Comparison of ENCODE assay signal across 8 cellular contexts in the genomic region with DNA sequence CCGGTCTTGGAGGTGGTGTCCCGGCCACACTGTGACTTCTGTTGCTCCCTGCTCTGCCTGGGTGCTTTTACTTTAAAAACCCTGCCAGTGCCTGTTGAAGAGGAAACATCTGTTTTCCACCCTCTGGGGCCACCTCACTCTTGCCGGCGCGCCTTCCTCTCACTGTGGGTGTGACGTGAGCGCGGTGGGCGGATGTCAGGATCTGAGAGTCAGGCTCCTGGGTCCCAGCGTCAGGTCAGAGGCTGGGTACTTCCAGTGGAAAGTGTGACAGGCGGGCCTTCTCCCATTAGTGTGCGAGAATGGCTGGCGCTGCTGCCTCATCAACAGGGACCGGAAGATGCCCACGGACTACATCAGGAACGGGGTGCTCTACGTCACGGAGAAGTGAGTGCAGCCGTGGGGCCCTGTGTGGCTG. TPM values are rescaled to one million over a fixed set of nuclear protein-coding genes. Genes with fewer than 3 reads are reported as not detected.
DNase-seq lines count a peak whose midpoint lies in the region; TF ChIP-seq lines count a peak whose summit lies in the region.

No MANE protein-coding gene starts in this region.

- no peak overlapping the region for H4K8ac ChIP-seq in mesenchymal stem cell (ENCODE audit: low read length)

- H3K4ac ChIP-seq in mesenchymal stem cell (ENCODE audit: low read depth in 1 of 2, low read length in 2 of 2): no peak overlapping the region

- no peak overlapping the region for H3K23ac ChIP-seq in mesenchymal stem cell (ENCODE audit: low read length in 2 of 2)

- H3K36me3 ChIP-seq in tibial artery: peaks cover 0 to 68% (median 0%) of the 10 kb centered on the region in 3 donors
- H3K36me3 ChIP-seq in mesenchymal stem cell (ENCODE audit: control insufficient read depth in 1 of 2, insufficient read depth in 2 of 2, low read depth in 1 of 2, low read length in 2 of 2): peaks cover 25 to 77% of the 10 kb centered on the region in 2 experiments

- no peak overlapping the region for H3K18ac ChIP-seq in mesenchymal stem cell (ENCODE audit: low read depth in 1 of 2, low read length in 2 of 2)

- peaks cover 5% of the 10 kb centered on the region for H3K36me3 Mint-ChIP-seq in T-helper 1 cell treated with Interleukin-12 subunit alpha and Interleukin-12 subunit beta and Interleukin-4 antibody, amounts not matched to agents 30 μg/mL and 1 μg/mL, for 36 hours (ENCODE audit: low read depth)
- no peaks in the 10 kb centered on the region for H3K36me3 Mint-ChIP-seq in activated naive CD4-positive, alpha-beta T cell treated with anti-CD3 and anti-CD28 coated beads, Interleukin-2, amount 50 U/mL, for 24 hours

- H2AK5ac ChIP-seq in mesenchymal stem cell (ENCODE audit: low read length, severe bottlenecking): no peak overlapping the region

- H3K27me3 Mint-ChIP-seq in T-helper 1 cell treated with Interleukin-12 subunit alpha and Interleukin-12 subunit beta and Interleukin-4 antibody, amounts not matched to agents 30 μg/mL and 1 μg/mL, for 36 hours (ENCODE audit: low read depth): no peaks in the 10 kb centered on the region
- H3K27me3 Mint-ChIP-seq in activated naive CD4-positive, alpha-beta T cell treated with anti-CD3 and anti-CD28 coated beads, Interleukin-2, amount 50 U/mL, for 24 hours: no peaks in the 10 kb centered on the region

- no peak overlapping the region for H2BK120ac ChIP-seq in mesenchymal stem cell (ENCODE audit: low read depth, low read length)

- H3K79me1 ChIP-seq in mesenchymal stem cell (replicated peaks; ENCODE audit: low read length, poor library complexity, severe bottlenecking): peaks cover 5% of the 10 kb centered on the region

- no peaks in the 10 kb centered on the region for H3K27me3 ChIP-seq in tibial artery
- no peaks in the 10 kb centered on the region for H3K27me3 ChIP-seq in mesenchymal stem cell (ENCODE audit: control insufficient read depth in 1 of 2, insufficient read depth in 1 of 2, low read length in 2 of 2)

- H3K4me2 ChIP-seq in mesenchymal stem cell (ENCODE audit: low read length, poor library complexity, severe bottlenecking): no peak overlapping the region

- peak overlapping the region; percentile 83 for H3K4me3 Mint-ChIP-seq in T-helper 1 cell treated with Interleukin-12 subunit alpha and Interleukin-12 subunit beta and Interleukin-4 antibody, amounts not matched to agents 30 μg/mL and 1 μg/mL, for 36 hours
- peak overlapping the region; percentile 89 for H3K4me3 Mint-ChIP-seq in activated naive CD4-positive, alpha-beta T cell treated with anti-CD3 and anti-CD28 coated beads, Interleukin-2, amount 50 U/mL, for 24 hours

- intact Hi-C loops in posterior vena cava (cut with DNase I) (no loop called here), tibial artery (cut with DNase I; ENCODE audit: low total_unique reads) (no loop called here)

- no peak overlapping the region for H3K14ac ChIP-seq in mesenchymal stem cell (ENCODE audit: low read length in 2 of 2)

- no peak overlapping the region for H3K27ac ChIP-seq in tibial artery
- H3K27ac ChIP-seq in mesenchymal stem cell (ENCODE audit: low read length, poor library complexity, severe bottlenecking): no peak overlapping the region

- WGBS in mesenchymal stem cell: 90% methylated on average over 19 of the region's 19 CpGs

- no peaks in the 10 kb centered on the region for H3K9me3 Mint-ChIP-seq in T-helper 1 cell treated with Interleukin-12 subunit alpha and Interleukin-12 subunit beta and Interleukin-4 antibody, amounts not matched to agents 30 μg/mL and 1 μg/mL, for 36 hours
- H3K9me3 Mint-ChIP-seq in activated naive CD4-positive, alpha-beta T cell treated with anti-CD3 and anti-CD28 coated beads, Interleukin-2, amount 50 U/mL, for 24 hours: no peaks in the 10 kb centered on the region

- no peak overlapping the region for H3K9ac ChIP-seq in mesenchymal stem cell (ENCODE audit: low read length)

- DNase-seq in posterior vena cava (ENCODE audit: low spot score) (peak; percentile 92), tibial artery (peak; percentile 59 to 78), kidney glomerular epithelial cell (lab: John Stamatoyannopoulos, UW) (no peak), iPS-NIHi7 (ENCODE audit: extremely low spot score) (no peak), mesenchymal stem cell (no peak), SHP77 (lab: John Stamatoyannopoulos, UW) (no peak)

- H3K4me3 ChIP-seq in tibial artery: no peak overlapping the region
- H3K4me3 ChIP-seq in mesenchymal stem cell (ENCODE audit: insufficient read depth in 1 of 2, low read depth in 1 of 2, low read length in 2 of 2): no peak overlapping the region

- H2AFZ ChIP-seq in mesenchymal stem cell (ENCODE audit: low read depth, low read length): no peak overlapping the region

- no peaks in the 10 kb centered on the region for H3K9me3 ChIP-seq in tibial artery
- H3K9me3 ChIP-seq in mesenchymal stem cell (ENCODE audit: control insufficient read depth, low read length): no peaks in the 10 kb centered on the region

- H4K91ac ChIP-seq in mesenchymal stem cell (ENCODE audit: low read length): no peak overlapping the region

- no peak overlapping the region for H2BK15ac ChIP-seq in mesenchymal stem cell (ENCODE audit: low read depth, poor library complexity, severe bottlenecking)

- peak overlapping the region; percentile 93 for H3K27ac Mint-ChIP-seq in T-helper 1 cell treated with Interleukin-12 subunit alpha and Interleukin-12 subunit beta and Interleukin-4 antibody, amounts not matched to agents 30 μg/mL and 1 μg/mL, for 36 hours
- peak overlapping the region; percentile 97 for H3K27ac Mint-ChIP-seq in activated naive CD4-positive, alpha-beta T cell treated with anti-CD3 and anti-CD28 coated beads, Interleukin-2, amount 50 U/mL, for 24 hours

- no peak overlapping the region for H2BK12ac ChIP-seq in mesenchymal stem cell (ENCODE audit: low read length in 2 of 2)

- no peak overlapping the region for H2BK5ac ChIP-seq in mesenchymal stem cell (ENCODE audit: low read depth, low read length, poor library complexity, severe bottlenecking)

- peaks cover 0 to 7% (median 2%) of the 10 kb centered on the region in 4 donors for H3K4me1 ChIP-seq in tibial artery
- peaks cover 14% of the 10 kb centered on the region for H3K4me1 ChIP-seq in mesenchymal stem cell (ENCODE audit: control insufficient read depth, insufficient read depth, low read depth, low read length)

- peaks cover 18% of the 10 kb centered on the region for H3K4me1 Mint-ChIP-seq in T-helper 1 cell treated with Interleukin-12 subunit alpha and Interleukin-12 subunit beta and Interleukin-4 antibody, amounts not matched to agents 30 μg/mL and 1 μg/mL, for 36 hours (ENCODE audit: low read depth)
- H3K4me1 Mint-ChIP-seq in activated naive CD4-positive, alpha-beta T cell treated with anti-CD3 and anti-CD28 coated beads, Interleukin-2, amount 50 U/mL, for 24 hours: peaks cover 35% of the 10 kb centered on the region

- TF ChIP-seq CTCF in tibial artery (IDR thresholded peaks at IDR 0.05): no peak

RNA-seq across cellular contexts. Expression of a gene that starts 54.2 kb away (rescaled TPM):
- total RNA-seq in posterior vena cava: 10 to 100 TPM; 15.9 to 18.6 TPM
- polyA plus RNA-seq in mesenchymal stem cell (2013, experiment 1 of 2): 5.1 TPM
- polyA plus RNA-seq in mesenchymal stem cell (2013, experiment 2 of 2): 5.0 TPM

Comparison
In these comparisons a context has a peak if more than half of its experiments do, and no peak if none do; other contexts are left out.
1. DNase-seq: peak in posterior vena cava (single experiment) and tibial artery (2 of 2); none in kidney glomerular epithelial cell (single experiment), iPS-NIHi7 (single experiment), mesenchymal stem cell (single experiment) and SHP77 (0 of 2).